ENCODE assay signal across 32 cellular contexts in the genomic region with DNA sequence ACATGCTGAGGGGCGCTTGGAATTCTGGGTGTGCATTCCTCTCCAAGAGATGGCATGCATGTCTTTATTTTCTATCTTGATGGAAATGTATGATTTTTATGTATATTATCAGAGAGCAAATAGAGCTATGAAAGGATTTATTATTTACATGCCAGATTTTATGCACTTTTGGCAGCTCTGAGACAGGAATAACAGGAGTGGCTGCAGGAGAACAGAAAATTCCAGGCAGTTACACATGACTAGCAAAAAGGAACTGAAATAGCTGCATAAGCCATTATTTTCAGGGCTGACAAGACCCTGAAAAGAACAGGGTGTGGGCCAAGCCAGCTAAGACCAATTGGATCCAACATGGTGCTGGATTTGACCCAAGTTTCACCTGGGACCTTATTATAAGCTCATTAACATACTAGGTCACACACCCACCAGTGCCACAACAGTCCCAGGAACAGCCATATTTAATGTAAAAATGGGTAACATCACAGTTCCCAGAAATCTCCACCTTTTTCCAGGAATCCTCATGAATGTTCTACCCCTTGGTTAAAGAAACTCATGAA. TPM values are rescaled to one million over a fixed set of nuclear protein-coding genes. Genes with fewer than 3 reads are reported as not detected.
"Had no signal": no experiment of that assay in that cellular context is flagged by ENCODE, and none has a peak within 500 bp of the region (broad histone marks: within the 10 kb centered on the region; RNA-seq: fewer than 3 reads in every experiment).

No MANE protein-coding gene starts in this region.

- H3K27ac Mint-ChIP-seq: activated T-cell treated with anti-CD3 and anti-CD28 coated beads, Interleukin-2, amount 50 U/mL, for 72 hours; effector memory CD8-positive, alpha-beta T cell; immature natural killer cell; mesothelial cell of epicardium; stimulated activated memory B cell treated with anti-CD40 and anti-IgM and Interleukin-4, amounts not matched to agents 10 μg/mL and 1 μg/mL and 100 μg/mL, for 72 hours had no signal

- H3K4me3 Mint-ChIP-seq: activated T-cell treated with anti-CD3 and anti-CD28 coated beads, Interleukin-2, amount 50 U/mL, for 72 hours; brain; effector memory CD8-positive, alpha-beta T cell; immature natural killer cell; mesothelial cell of epicardium; naive B cell; neural crest cell; stimulated activated memory B cell treated with anti-CD40 and anti-IgM and Interleukin-4, amounts not matched to agents 10 μg/mL and 1 μg/mL and 100 μg/mL, for 72 hours had no signal

- DNase-seq: activated CD4-positive, alpha-beta T cell treated with anti-CD3 and anti-CD28 coated beads for 4 hours; activated CD4-positive, alpha-beta T cell treated with anti-CD3 and anti-CD28 coated beads, Interleukin-2, amount 50 U/mL, for 4 hours; activated naive CD4-positive, alpha-beta T cell; activated T-cell treated with anti-CD3 and anti-CD28 coated beads for 4 hours; anterior cingulate cortex; effector memory CD8-positive, alpha-beta T cell; erythroblast; gastrocnemius medialis; glutamatergic neuron; hippocampal formation; immature natural killer cell; kidney; mammary epithelial cell; naive B cell; retina; sigmoid colon; stimulated activated CD4-positive, alpha-beta T cell treated with anti-CD3 and anti-CD28 coated beads, Interleukin-4, amount 100 ng/mL, for 4 hours; stimulated activated CD8-positive, alpha-beta memory T cell treated with anti-CD3 and anti-CD28 coated beads, Interleukin-4, amount 100 ng/mL, for 48 hours; T-helper 1 cell; trophoblast cell; uterus had no signal

- H3K36me3 Mint-ChIP-seq: activated naive CD4-positive, alpha-beta T cell treated with anti-CD3 and anti-CD28 coated beads, Interleukin-2, amount 50 U/mL, for 72 hours; brain; immature natural killer cell; mesothelial cell of epicardium; stimulated activated memory B cell treated with anti-CD40 and anti-IgM and Interleukin-4, amounts not matched to agents 10 μg/mL and 1 μg/mL and 100 μg/mL, for 72 hours had no signal

- H3K9me3 Mint-ChIP-seq: activated naive CD4-positive, alpha-beta T cell treated with anti-CD3 and anti-CD28 coated beads, Interleukin-2, amount 50 U/mL, for 72 hours; activated T-cell treated with anti-CD3 and anti-CD28 coated beads, Interleukin-2, amount 50 U/mL, for 72 hours; brain; effector memory CD8-positive, alpha-beta T cell; immature natural killer cell; mesothelial cell of epicardium; neural crest cell; stimulated activated memory B cell treated with anti-CD40 and anti-IgM and Interleukin-4, amounts not matched to agents 10 μg/mL and 1 μg/mL and 100 μg/mL, for 72 hours had no signal

- H3K4me1 ChIP-seq: gastrocnemius medialis, sigmoid colon, uterus had no signal

- H3K36me3 ChIP-seq: cardiac muscle cell, gastrocnemius medialis, sigmoid colon, uterus had no signal

- H3K4me1 Mint-ChIP-seq: immature natural killer cell had no signal

- H3K27me3 ChIP-seq: cardiac muscle cell, gastrocnemius medialis, sigmoid colon, uterus had no signal

- H3K4me3 ChIP-seq: cardiac muscle cell, coronary artery, gastrocnemius medialis, sigmoid colon, uterus had no signal

- H3K27ac ChIP-seq: cardiac muscle cell, coronary artery, gastrocnemius medialis, sigmoid colon, uterus had no signal

- H3K9me3 ChIP-seq: gastrocnemius medialis, sigmoid colon, uterus had no signal

RNA-seq across cellular contexts. Expression of a gene that starts 43.2 kb away (rescaled TPM):
- total RNA-seq: cardiac muscle cell, mesothelial cell of epicardium, neural crest cell had no signal

RNA-seq across cellular contexts. Expression of a gene that starts 47.5 kb away (rescaled TPM):
- total RNA-seq: activated naive CD4-positive, alpha-beta T cell treated with anti-CD3 and anti-CD28 coated beads, Interleukin-2, amount 50 U/mL, for 72 hours; activated T-cell treated with anti-CD3 and anti-CD28 coated beads, Interleukin-2, amount 50 U/mL, for 72 hours; cardiac muscle cell; cerebellum; gastrocnemius medialis; kidney; left colon; mammary epithelial cell; mesothelial cell of epicardium; neural crest cell; sigmoid colon; temporal lobe; uterus had no signal
